In the genomic region with DNA sequence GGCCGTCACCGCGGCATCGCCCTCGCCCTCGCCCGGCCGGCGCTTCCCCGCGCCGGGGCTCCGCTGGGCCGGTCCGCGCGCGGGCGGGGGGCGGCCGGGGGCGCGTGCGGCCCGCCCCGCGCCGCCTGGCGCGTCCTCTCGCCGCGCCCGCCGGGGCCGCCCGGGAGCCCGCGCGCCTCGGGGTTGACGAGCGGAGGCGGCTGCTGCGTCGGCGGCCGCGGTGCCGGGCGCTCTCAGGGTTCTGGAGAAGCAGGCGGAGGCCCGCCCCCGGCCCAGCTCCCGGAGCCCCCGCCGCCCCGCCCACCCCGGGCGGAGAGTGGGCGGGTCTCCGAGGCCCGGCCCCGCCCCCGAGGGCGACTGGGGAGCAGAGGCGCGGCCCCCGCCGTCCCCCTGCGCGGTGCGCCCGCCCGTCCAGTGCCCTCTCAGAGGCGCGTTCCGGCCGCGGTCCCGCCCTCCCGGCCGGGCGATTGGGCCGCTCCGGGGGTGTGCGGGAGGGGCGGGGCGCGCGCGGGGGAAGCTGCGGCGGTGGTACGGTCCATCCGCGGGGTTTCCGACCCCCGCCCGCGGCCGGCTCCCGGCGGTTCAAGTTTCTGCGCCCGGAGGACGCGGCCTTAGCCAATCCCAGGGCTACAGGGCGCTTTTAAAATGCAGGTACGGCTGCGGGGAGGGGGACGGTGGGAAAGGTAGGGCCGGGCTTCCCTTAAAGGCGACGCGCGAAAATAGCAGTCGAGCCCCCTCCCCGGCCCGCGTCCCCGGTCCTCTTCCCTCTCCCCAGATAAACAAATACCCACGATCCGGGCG, we compare ENCODE assay signal across 8 cellular contexts. TPM values are rescaled to one million over a fixed set of nuclear protein-coding genes. Genes with fewer than 3 reads are reported as not detected.
DNase-seq lines count a peak whose midpoint lies in the region; ATAC-seq, FAIRE-seq and TF ChIP-seq lines count a peak whose summit lies in the region.

A gene (minus strand): TSS at position 243 of the 801 bp plus-strand sequence. CDS start 248 bp downstream, outside the sequence.

- H3K4me3 ChIP-seq in CD8-positive, alpha-beta memory T cell (ENCODE audit: low read length): peak within 1 kb of the TSS; percentile 66

- peak within 1 kb of the TSS; percentile 75 to 96 (median 91) for H3K4me3 Mint-ChIP-seq in CD8-positive, alpha-beta memory T cell
- H3K4me3 Mint-ChIP-seq in endothelial cell (ENCODE audit: unreplicated experiment): peak within 1 kb of the TSS; percentile 87

- ATAC-seq in GM21367 (IDR thresholded peaks at IDR 0.05; ENCODE audit: unreplicated experiment): peak; percentile 81

- no peaks in the 10 kb centered on the region for H3K9me3 ChIP-seq in CD8-positive, alpha-beta memory T cell (ENCODE audit: low read length)

- CTCF ChIA-PET in CD8-positive, alpha-beta memory T cell (lab: Charles Lee): interaction anchor here (0.6 to 1.3 kb wide), 6 partner anchors 9 to 123 kb away, joined by 3 to 5 read pairs (median 4); a partner anchor contains a TSS

- H3K27me3 ChIP-seq in CD8-positive, alpha-beta memory T cell (ENCODE audit: insufficient read depth, low read length, poor library complexity, severe bottlenecking): no peaks in the 10 kb centered on the region

- H3K36me3 Mint-ChIP-seq in CD8-positive, alpha-beta memory T cell: peaks cover 0 to 2% (median 2%) of the 10 kb centered on the region in 3 donors
- peaks cover 9% of the 10 kb centered on the region for H3K36me3 Mint-ChIP-seq in endothelial cell (ENCODE audit: low read depth, unreplicated experiment)

- H3K36me3 ChIP-seq in CD8-positive, alpha-beta memory T cell (ENCODE audit: insufficient read depth, low read length): no peaks in the 10 kb centered on the region

- DNase-seq in CD8-positive, alpha-beta memory T cell: peak; percentile 92 to 98 (median 96)
- DNase-seq in HTR-8/SVneo (ENCODE audit: insufficient read length, low spot score) (peak; percentile 95), NOMO-1 treated with dmso at 0.1 percent for 144 hours (lab: John Stamatoyannopoulos, UW; ENCODE audit: unreplicated experiment) (peak; percentile 82), endothelial cell (ENCODE audit: low spot score) (peak; percentile 99), mesenteric fat pad (ENCODE audit: low spot score) (peak; percentile 97)
- DNase-seq in activated CD8-positive, alpha-beta memory T cell treated with anti-CD3 and anti-CD28 coated beads, Interleukin-2, amount 50 U/mL, for 48 hours: peak; percentile 95
- peak; percentile 94 for DNase-seq in stimulated activated CD8-positive, alpha-beta memory T cell treated with anti-CD3 and anti-CD28 coated beads, Interleukin-12 subunit alpha, Interleukin-12 subunit beta, amount 100 ng/mL, for 4 hours (ENCODE audit: low read depth)

- peak within 1 kb of the TSS; percentile 74 for H3K27ac ChIP-seq in CD8-positive, alpha-beta memory T cell (ENCODE audit: low read depth, low read length)

- H3K4me1 ChIP-seq in CD8-positive, alpha-beta memory T cell (ENCODE audit: insufficient read depth, low read length): peaks cover 31% of the 10 kb centered on the region

- H3K4me1 Mint-ChIP-seq in CD8-positive, alpha-beta memory T cell: peaks cover 30 to 38% (median 31%) of the 10 kb centered on the region in 3 donors
- H3K4me1 Mint-ChIP-seq in endothelial cell (ENCODE audit: unreplicated experiment): peaks cover 35% of the 10 kb centered on the region

- no peak for TF ChIP-seq CTCF in endothelial cell (IDR thresholded peaks at IDR 0.05; ENCODE audit: unreplicated experiment)

- H3K27ac Mint-ChIP-seq in CD8-positive, alpha-beta memory T cell: peak within 1 kb of the TSS; percentile 41 to 94 (median 90)
- H3K27ac Mint-ChIP-seq in endothelial cell (ENCODE audit: unreplicated experiment): no peak within 1 kb of the TSS

- FAIRE-seq in HTR-8/SVneo (lab: Jason Lieb, UNC): peak; percentile 94

- H3K27me3 Mint-ChIP-seq in CD8-positive, alpha-beta memory T cell: no peaks in the 10 kb centered on the region
- H3K27me3 Mint-ChIP-seq in endothelial cell (ENCODE audit: unreplicated experiment): peaks cover 15% of the 10 kb centered on the region

- no peaks in the 10 kb centered on the region for H3K9me3 Mint-ChIP-seq in CD8-positive, alpha-beta memory T cell
- no peaks in the 10 kb centered on the region for H3K9me3 Mint-ChIP-seq in endothelial cell (ENCODE audit: unreplicated experiment)

- POLR2A ChIA-PET in CD8-positive, alpha-beta memory T cell (lab: Charles Lee): interaction anchor here (1.1 to 3.1 kb wide), 4 partner anchors 9 to 367 kb away, joined by 3 to 25 read pairs (median 16); a partner anchor contains a TSS

RNA-seq across cellular contexts. Expression of the gene that starts here (rescaled TPM):
- total RNA-seq in CD8-positive, alpha-beta memory T cell: 1 to 10 TPM; 4.2 to 5.3 TPM
- 1.2 TPM for polyA plus RNA-seq in CD8-positive, alpha-beta memory T cell
- total RNA-seq in endothelial cell (ENCODE audit: unreplicated experiment) (42.1 TPM), mesenteric fat pad (5.2 TPM)

Comparison
In these comparisons a context has a peak if more than half of its experiments do, and no peak if none do; other contexts are left out.
1. Peak in every context shown above with its lines: DNase-seq, ATAC-seq, H3K4me3 ChIP-seq and H3K27ac ChIP-seq.